In the genomic region with DNA sequence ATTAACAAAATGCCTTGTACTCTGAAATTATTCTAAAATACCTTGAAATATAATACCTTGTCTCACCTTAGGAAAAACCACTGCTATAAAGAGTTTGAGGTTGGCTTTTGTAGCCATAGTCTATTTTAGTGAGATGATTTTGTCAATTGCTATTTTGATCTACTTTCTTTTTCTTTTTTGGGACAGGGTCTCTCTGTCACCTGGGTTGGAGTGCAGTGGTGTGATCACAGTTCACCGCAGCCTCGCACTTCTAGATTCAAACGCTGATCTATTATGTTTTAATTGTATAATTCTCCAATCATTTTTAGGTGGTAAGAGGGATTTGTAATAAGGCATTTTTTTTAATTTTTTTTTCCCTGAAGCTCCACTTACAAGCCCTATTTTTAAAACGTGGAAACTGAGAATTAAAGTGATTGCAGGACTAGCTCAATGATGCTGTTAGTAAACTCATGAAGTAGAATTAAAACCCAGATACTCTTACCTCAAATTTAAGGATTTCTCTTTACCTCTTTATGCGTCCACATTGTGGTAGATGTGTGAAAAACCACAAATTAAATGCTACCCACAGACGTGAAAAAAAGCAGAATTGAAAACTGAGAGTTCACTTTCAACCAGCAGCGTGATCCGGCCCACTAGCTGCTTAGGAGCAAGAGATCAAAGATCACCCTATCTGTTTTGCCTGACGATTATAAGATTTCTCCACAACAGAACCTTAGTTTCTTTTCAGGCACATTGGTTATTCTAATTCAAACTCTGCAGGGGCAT, we compare ENCODE assay signal across 12 cellular contexts.
A peak's percentile ranks its signal among the peaks of the same experiment; 100 is the strongest.
DNase-seq lines count a peak whose midpoint lies in the region; ATAC-seq and TF ChIP-seq lines count a peak whose summit lies in the region.
"Had no signal": no experiment of that assay in that cellular context is flagged by ENCODE, and none has a peak within 500 bp of the region (broad histone marks: within the 10 kb centered on the region; RNA-seq: fewer than 3 reads in every experiment).

No MANE protein-coding gene starts in this region.

- H3K4me1 ChIP-seq in SK-N-SH (ENCODE audit: control insufficient read depth in 1 of 2, insufficient read depth in 2 of 2, low read depth in 1 of 2, low read length in 1 of 2), result no peaks in the 10 kb centered on the region

- 5% methylated on average over 9 of the region's 9 CpGs for WGBS in SK-N-SH (ENCODE audit: low lambda C conversion rate)

- POLR2A ChIA-PET in SK-N-SH (lab: Yijun Ruan, JAX), result no interaction called here

- H3K9me3 ChIP-seq in SK-N-SH, result no peaks in the 10 kb centered on the region

- no peak overlapping the region for H3K9ac ChIP-seq in SK-N-SH

- no peak for TF ChIP-seq EP300 in SK-N-SH (IDR thresholded peaks at IDR 0.05; ENCODE audit: borderline replicate concordance in 1 of 2, low read depth in 1 of 2, low read length in 1 of 2)

- H3K27ac ChIP-seq in SK-N-SH (ENCODE audit: low read depth in 2 of 2, low read length in 1 of 2), result no peak overlapping the region

- no peaks in the 10 kb centered on the region for H3K36me3 ChIP-seq in SK-N-SH (replicated peaks in 1 of 2; ENCODE audit: control insufficient read depth in 1 of 2, insufficient read depth in 2 of 2, low read length in 1 of 2)

- H3K9me2 ChIP-seq in SK-N-SH, result no peaks in the 10 kb centered on the region

- no peak overlapping the region for H3K4me3 ChIP-seq in SK-N-SH (ENCODE audit: low read depth in 2 of 2, low read length in 1 of 2)

- CTCF ChIA-PET in SK-N-SH (lab: Yijun Ruan, JAX), result no interaction called here

- H2AFZ ChIP-seq in SK-N-SH (ENCODE audit: low read depth), result no peak overlapping the region

- no peaks in the 10 kb centered on the region for H3F3A ChIP-seq in SK-N-SH (replicated peaks; ENCODE audit: insufficient read depth)

- no peak overlapping the region for H3K4me2 ChIP-seq in SK-N-SH

- no peaks in the 10 kb centered on the region for H3K27me3 ChIP-seq in SK-N-SH (ENCODE audit: insufficient read depth)

- peak; percentile 37 for DNase-seq in NOMO-1 treated with dmso at 0.1 percent for 144 hours (lab: John Stamatoyannopoulos, UW; ENCODE audit: unreplicated experiment)
- DNase-seq in SK-N-SH, result no peak
- no peak for DNase-seq in glomerular visceral epithelial cell (ENCODE audit: extremely low spot score)
- DNase-seq in NCI-H1417 treated with DMSO at 0.1 percent for 48 hours (lab: John Stamatoyannopoulos, UW), result no peak
- DNase-seq in LoVo (ENCODE audit: low spot score), result no peak
- DNase-seq: activated naive CD8-positive, alpha-beta T cell treated with anti-CD3 and anti-CD28 coated beads, Interleukin-2, amount 10 ng/mL, durations not matched to agents 7 days and 5 days; DMS 273 treated with DMSO at 0.1 percent for 48 hours; immature natural killer cell; NCI-H2171 had no signal

- H4K20me1 ChIP-seq in SK-N-SH (ENCODE audit: insufficient read depth), result no peaks in the 10 kb centered on the region

- H3K79me2 ChIP-seq in SK-N-SH (ENCODE audit: insufficient read depth), result no peaks in the 10 kb centered on the region

- ATAC-seq in GM18502 (IDR thresholded peaks at IDR 0.05; ENCODE audit: poor library complexity, unreplicated experiment) (peak; percentile 100), GM19468 (IDR thresholded peaks at IDR 0.05; ENCODE audit: extremely low read depth, unreplicated experiment) (peak; percentile 98), HG03039 (IDR thresholded peaks at IDR 0.05; ENCODE audit: unreplicated experiment) (peak; percentile 99)

- no peak for TF ChIP-seq CTCF in SK-N-SH (IDR thresholded peaks at IDR 0.05)

- no peak for TF ChIP-seq RAD21 in SK-N-SH (IDR thresholded peaks at IDR 0.05; ENCODE audit: low read length)

TF ChIP-seq in SK-N-SH, 30 proteins besides CTCF, POLR2A, EP300 and RAD21:
- TF ChIP-seq JUND (IDR thresholded peaks at IDR 0.05) (no peak), TCF12 (IDR thresholded peaks at IDR 0.05) (no peak), MXI1 (IDR thresholded peaks at IDR 0.05; ENCODE audit: low read depth, low read length) (no peak), GATA2 (CRISPR knock-in tag; IDR thresholded peaks at IDR 0.05) (no peak), FOXM1 (IDR thresholded peaks at IDR 0.05; ENCODE audit: low read depth) (no peak), USF1 (IDR thresholded peaks at IDR 0.05; ENCODE audit: borderline replicate concordance, low read depth) (no peak), CHD2 (IDR thresholded peaks at IDR 0.05; ENCODE audit: low read length, partially characterized antibody) (no peak), GABPA (IDR thresholded peaks at IDR 0.05; ENCODE audit: low read depth) (no peak), RCOR1 (IDR thresholded peaks at IDR 0.05; ENCODE audit: low read length) (no peak), MEF2A (IDR thresholded peaks at IDR 0.05; ENCODE audit: borderline replicate concordance, low read depth) (no peak)
- TF ChIP-seq, protein P1, sequence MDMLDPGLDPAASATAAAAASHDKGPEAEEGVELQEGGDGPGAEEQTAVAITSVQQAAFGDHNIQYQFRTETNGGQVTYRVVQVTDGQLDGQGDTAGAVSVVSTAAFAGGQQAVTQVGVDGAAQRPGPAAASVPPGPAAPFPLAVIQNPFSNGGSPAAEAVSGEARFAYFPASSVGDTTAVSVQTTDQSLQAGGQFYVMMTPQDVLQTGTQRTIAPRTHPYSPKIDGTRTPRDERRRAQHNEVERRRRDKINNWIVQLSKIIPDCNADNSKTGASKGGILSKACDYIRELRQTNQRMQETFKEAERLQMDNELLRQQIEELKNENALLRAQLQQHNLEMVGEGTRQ (IDR thresholded peaks at IDR 0.05; ENCODE audit: borderline replicate concordance, low read depth, low read length), result no peak
